ENCODE assay signal across 8 cellular contexts in the genomic region with DNA sequence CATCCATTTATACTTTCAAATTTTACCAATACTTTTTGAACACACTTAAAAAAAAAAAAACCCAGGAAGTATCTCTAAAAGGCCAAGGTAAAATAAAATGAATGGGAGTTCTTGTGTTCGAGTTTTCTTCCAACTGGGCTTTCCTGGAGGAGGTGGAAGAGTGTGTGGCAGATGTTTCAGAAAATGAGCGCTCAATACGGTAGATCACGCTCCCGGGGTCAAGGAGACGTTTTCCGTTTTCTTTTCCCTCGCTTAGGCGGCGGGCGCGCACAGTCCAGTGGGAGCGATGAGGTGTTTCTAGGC. TPM values are rescaled to one million over a fixed set of nuclear protein-coding genes. Genes with fewer than 3 reads are reported as not detected.
DNase-seq lines count a peak whose midpoint lies in the region; ATAC-seq, FAIRE-seq and TF ChIP-seq lines count a peak whose summit lies in the region.

No MANE protein-coding gene starts in this region.

- TF ChIP-seq CTCF in kidney (IDR thresholded peaks at IDR 0.05; ENCODE audit: borderline replicate concordance, extremely low read depth, insufficient read depth) = no peak

- no peaks in the 10 kb centered on the region for H3K9me3 Mint-ChIP-seq in T-helper 2 cell treated with Interferon-gamma antibody and Interleukin-4, amounts not matched to agents 5 μg/mL and 100 μg/mL, for 36 hours
- H3K9me3 Mint-ChIP-seq in activated naive CD4-positive, alpha-beta T cell treated with anti-CD3 and anti-CD28 coated beads, Interleukin-2, amount 50 U/mL, for 72 hours = no peaks in the 10 kb centered on the region

- H3K27me3 Mint-ChIP-seq in T-helper 2 cell treated with Interferon-gamma antibody and Interleukin-4, amounts not matched to agents 5 μg/mL and 100 μg/mL, for 36 hours (ENCODE audit: low read depth) = no peaks in the 10 kb centered on the region

- H3K9ac ChIP-seq in kidney (ENCODE audit: low read length in 2 of 2) = peak overlapping the region in 1 of 2 donors; percentile 62

- H3K27ac ChIP-seq in kidney (ENCODE audit: low read depth in 2 of 2, low read length in 2 of 2) (no peak overlapping the region), substantia nigra (ENCODE audit: low read depth, low read length, poor library complexity, severe bottlenecking) (peak overlapping the region; percentile 85)

- H3K4me1 Mint-ChIP-seq in T-helper 2 cell treated with Interferon-gamma antibody and Interleukin-4, amounts not matched to agents 5 μg/mL and 100 μg/mL, for 36 hours (ENCODE audit: low read depth) = peaks cover 17% of the 10 kb centered on the region

- FAIRE-seq in kidney (lab: Jason Lieb, UNC) = no peak

- peaks cover 6% of the 10 kb centered on the region for H3K36me3 Mint-ChIP-seq in T-helper 2 cell treated with Interferon-gamma antibody and Interleukin-4, amounts not matched to agents 5 μg/mL and 100 μg/mL, for 36 hours (ENCODE audit: low read depth)
- H3K36me3 Mint-ChIP-seq in activated naive CD4-positive, alpha-beta T cell treated with anti-CD3 and anti-CD28 coated beads, Interleukin-2, amount 50 U/mL, for 72 hours = peaks cover 0 to 9% of the 10 kb centered on the region in 2 donors

- intact Hi-C loops in kidney (cut with DNase I) = no loop called here

- H3K27ac Mint-ChIP-seq in T-helper 2 cell treated with Interferon-gamma antibody and Interleukin-4, amounts not matched to agents 5 μg/mL and 100 μg/mL, for 36 hours = peak overlapping the region; percentile 31
- peak overlapping the region; percentile 97 to 98 for H3K27ac Mint-ChIP-seq in activated naive CD4-positive, alpha-beta T cell treated with anti-CD3 and anti-CD28 coated beads, Interleukin-2, amount 50 U/mL, for 72 hours

- ATAC-seq in activated naive CD4-positive, alpha-beta T cell treated with anti-CD3 and anti-CD28 coated beads, Interleukin-2, amount 50 U/mL, for 72 hours = no peak
- ATAC-seq in GM19467 (IDR thresholded peaks at IDR 0.05; ENCODE audit: unreplicated experiment) (no peak), HG03342 (IDR thresholded peaks at IDR 0.05; ENCODE audit: unreplicated experiment) (no peak)

- H3K4me1 ChIP-seq in kidney (ENCODE audit: control insufficient read depth in 1 of 2, insufficient read depth in 1 of 2, low read depth in 1 of 2, low read length in 2 of 2) = peaks cover 0 to 9% of the 10 kb centered on the region in 2 donors

- H3K36me3 ChIP-seq in kidney (ENCODE audit: control insufficient read depth in 1 of 2, insufficient read depth in 2 of 2, low read length in 2 of 2) = no peaks in the 10 kb centered on the region

- DNase-seq in T-helper 2 cell treated with Interferon-gamma antibody and Interleukin-4, amounts not matched to agents 5 μg/mL and 100 μg/mL, for 36 hours (ENCODE audit: low spot score) = no peak
- no peak for DNase-seq in T-helper 2 cell
- no peak for DNase-seq in activated naive CD4-positive, alpha-beta T cell treated with anti-CD3 and anti-CD28 coated beads, Interleukin-2, amount 50 U/mL, for 72 hours (ENCODE audit: low spot score in 2 of 2)
- DNase-seq in kidney = no peak
- no peak for DNase-seq in substantia nigra (lab: John Stamatoyannopoulos, UW)
- DNase-seq in HK-2 (ENCODE audit: unreplicated experiment) = no peak

- H3K4me3 Mint-ChIP-seq in T-helper 2 cell treated with Interferon-gamma antibody and Interleukin-4, amounts not matched to agents 5 μg/mL and 100 μg/mL, for 36 hours = peak overlapping the region; percentile 82

- no peaks in the 10 kb centered on the region for H3K9me3 ChIP-seq in kidney (ENCODE audit: control insufficient read depth in 1 of 2, low read length in 2 of 2)

- peak overlapping the region; percentile 28 to 49 for H3K4me3 ChIP-seq in kidney (ENCODE audit: low read length in 2 of 2)

RNA-seq across cellular contexts. Expression of a gene that starts 0.5 kb away (rescaled TPM):
- 10 to 100 TPM; 30.0 to 44.4 TPM for total RNA-seq in activated naive CD4-positive, alpha-beta T cell treated with anti-CD3 and anti-CD28 coated beads, Interleukin-2, amount 50 U/mL, for 72 hours
- 33.5 TPM for total RNA-seq in kidney
- 13.3 TPM for polyA plus RNA-seq in kidney (ENCODE audit: insufficient read depth, low read depth, low replicate concordance)

RNA-seq across cellular contexts. Expression of a gene that starts 35.2 kb away (rescaled TPM):
- total RNA-seq in activated naive CD4-positive, alpha-beta T cell treated with anti-CD3 and anti-CD28 coated beads, Interleukin-2, amount 50 U/mL, for 72 hours = not detected
- total RNA-seq in kidney = 21.2 TPM
- 49.3 TPM for polyA plus RNA-seq in kidney (ENCODE audit: insufficient read depth, low read depth, low replicate concordance)

Comparison
In these comparisons a context has a peak if more than half of its experiments do, and no peak if none do; other contexts are left out.
1. RNA of a gene that starts 35.2 kb away (total RNA-seq): 21.2 TPM in kidney (single experiment); not detected in activated naive CD4-positive, alpha-beta T cell treated with anti-CD3 and anti-CD28 coated beads, Interleukin-2, amount 50 U/mL, for 72 hours; every median in the first group is over 10 times any median in the second.